In the genomic region with DNA sequence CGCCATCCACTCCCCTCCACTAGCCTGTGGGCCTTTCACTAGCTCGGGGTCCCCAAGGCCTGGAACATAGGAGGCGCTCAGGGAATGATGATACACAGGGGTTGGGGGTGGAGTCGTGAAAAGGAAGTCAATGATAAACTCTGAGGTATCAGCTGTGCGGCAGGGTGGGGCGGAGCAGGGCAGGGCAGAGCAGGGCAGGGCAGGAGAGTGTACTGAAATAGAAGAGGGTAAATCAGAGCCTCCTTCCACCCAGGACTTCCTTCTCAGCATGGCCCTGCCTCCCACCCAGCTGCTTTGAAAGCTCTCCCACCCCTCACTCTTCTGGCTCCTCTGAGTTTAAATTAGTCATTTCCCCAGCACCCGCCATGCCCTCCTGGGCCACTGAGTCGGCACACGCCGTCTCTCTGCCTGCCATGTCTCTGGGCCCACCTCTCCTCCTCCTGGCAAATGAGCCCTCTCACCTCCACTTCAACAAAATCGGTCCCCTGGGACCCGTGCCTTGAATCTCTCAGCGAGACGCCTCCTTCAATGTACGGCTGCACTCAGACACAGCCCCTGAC, we compare ENCODE assay signal across 8 cellular contexts. TPM values are rescaled to one million over a fixed set of nuclear protein-coding genes. Genes with fewer than 3 reads are reported as not detected.
A peak's percentile ranks its signal among the peaks of the same experiment; 100 is the strongest.
DNase-seq lines count a peak whose midpoint lies in the region; ATAC-seq and TF ChIP-seq lines count a peak whose summit lies in the region.

No MANE protein-coding gene starts in this region.

- no peaks in the 10 kb centered on the region for H3K27me3 Mint-ChIP-seq in CD4-positive, alpha-beta T cell

- peak overlapping the region in 1 of 2 experiments; percentile 23; a peak in 1 of 4 replicates for H3K4me3 ChIP-seq in HCT116 (replicated peaks in 1 of 2; ENCODE audit: low read depth in 1 of 2, low read length in 2 of 2)
- no peak overlapping the region for H3K4me3 ChIP-seq in adipocyte (ENCODE audit: low read length)
- peak overlapping the region; percentile 5 for H3K4me3 ChIP-seq in mononuclear cell (ENCODE audit: low read length)
- H3K4me3 ChIP-seq in thoracic aorta, result peak overlapping the region; percentile 20

- peak overlapping the region; percentile 74 for H3K27ac ChIP-seq in CD4-positive, alpha-beta T cell (ENCODE audit: low read depth, low read length)
- peak overlapping the region; percentile 67 for H3K27ac ChIP-seq in HCT116 (ENCODE audit: low read depth, low read length)
- peak overlapping the region; percentile 72 for H3K27ac ChIP-seq in RWPE1
- peak overlapping the region; percentile 67 to 69 for H3K27ac ChIP-seq in thoracic aorta

- no peak overlapping the region for H2AFZ ChIP-seq in HCT116 (ENCODE audit: low read depth, low read length, poor library complexity, severe bottlenecking)

- H3K9me2 ChIP-seq in HCT116 (ENCODE audit: insufficient read depth), result no peaks in the 10 kb centered on the region

- CTCF ChIA-PET in CD4-positive, alpha-beta T cell (lab: Charles Lee), result interaction anchor here (0.6 to 2.2 kb wide), 7 partner anchors 9 to 185 kb away, joined by 3 to 7 read pairs (median 4); no protein-coding TSS in a partner anchor
- CTCF ChIA-PET in HCT116 (lab: Charles Lee), result no interaction called here
- CTCF ChIA-PET in RWPE1 (lab: Yijun Ruan, JAX), result interaction anchor here (0.6 kb wide), 1 partner anchor 185 kb away, joined by 4 read pairs; no protein-coding TSS in a partner anchor

- H3K4me2 ChIP-seq in HCT116 (ENCODE audit: low read length), result peak overlapping the region; percentile 66

- TF ChIP-seq POLR2A in HCT116 (IDR thresholded peaks at IDR 0.05; ENCODE audit: borderline replicate concordance, extremely low read depth, insufficient read depth, insufficient read length), result no peak

- peaks cover 93% of the 10 kb centered on the region for H3K4me1 Mint-ChIP-seq in CD4-positive, alpha-beta T cell (ENCODE audit: low read depth)

- H3K9ac ChIP-seq in HCT116 (ENCODE audit: low read length), result peak overlapping the region; percentile 38; the same call in 1 of the 2 replicates
- H3K9ac ChIP-seq in adipocyte (ENCODE audit: low read length), result peak overlapping the region; percentile 1

- peaks cover 15% of the 10 kb centered on the region; the same call in 1 of the 2 replicates for H4K20me1 ChIP-seq in HCT116 (ENCODE audit: insufficient read depth)

- H3K79me2 ChIP-seq in HCT116 (ENCODE audit: insufficient read depth, low read length), result peaks cover 92% of the 10 kb centered on the region

- no peaks in the 10 kb centered on the region for H3K9me3 Mint-ChIP-seq in CD4-positive, alpha-beta T cell

- intact Hi-C loops in CD4-positive, alpha-beta T cell (cut with DNase I, micrococcal nuclease), result loop anchor here in 1 of 2 experiments (2.0 to 5.0 kb wide), 2 partner anchors 14 to 76 kb away; no protein-coding TSS in a partner anchor
- intact Hi-C loops in HCT116 (cut with micrococcal nuclease), result no loop called here

- no peak for TF ChIP-seq CTCF in CD4-positive, alpha-beta T cell (IDR thresholded peaks at IDR 0.05)
- no peak for TF ChIP-seq CTCF in HCT116 (IDR thresholded peaks at IDR 0.05 in 2 of 3, conservative IDR thresholded peaks at IDR 0.05 in 1 of 3; ENCODE audit: borderline replicate concordance in 1 of 3, insufficient read depth in 1 of 3, low read depth in 2 of 3, low read length in 2 of 3)
- TF ChIP-seq CTCF in RWPE1 (conservative IDR thresholded peaks at IDR 0.05; ENCODE audit: low read depth), result no peak
- TF ChIP-seq CTCF in thoracic aorta (IDR thresholded peaks at IDR 0.05), result no peak

- peak; percentile 48 to 75 (median 70) for DNase-seq in CD4-positive, alpha-beta T cell
- DNase-seq in HCT116 (ENCODE audit: low read depth, low spot score) (no peak), RWPE1 (ENCODE audit: low spot score) (peak; percentile 65), adipocyte (ENCODE audit: low read depth) (no peak), thoracic aorta (ENCODE audit: low spot score) (no peak), putamen (ENCODE audit: low spot score) (no peak), NCI-H526 treated with DMSO at 0.1 percent for 48 hours (lab: John Stamatoyannopoulos, UW) (no peak)

- no TSS peak for BruUV-seq in HCT116 (replicated peaks; lab: Mats Ljungman, UMichigan)

- H3K36me3 Mint-ChIP-seq in CD4-positive, alpha-beta T cell (ENCODE audit: low read depth), result peaks cover 63% of the 10 kb centered on the region

- no peaks in the 10 kb centered on the region for H3K9me3 ChIP-seq in CD4-positive, alpha-beta T cell (ENCODE audit: control insufficient read depth, low read length)
- no peaks in the 10 kb centered on the region for H3K9me3 ChIP-seq in HCT116 (ENCODE audit: control insufficient read depth in 1 of 2, insufficient read depth in 1 of 2, low read depth in 1 of 2, low read length in 2 of 2)
- H3K9me3 ChIP-seq in adipocyte (ENCODE audit: control insufficient read depth, low read length), result no peaks in the 10 kb centered on the region
- no peaks in the 10 kb centered on the region for H3K9me3 ChIP-seq in mononuclear cell (ENCODE audit: low read depth, low read length)
- H3K9me3 ChIP-seq in thoracic aorta, result no peaks in the 10 kb centered on the region

- ATAC-seq in CD4-positive, alpha-beta T cell (ENCODE audit: poor library complexity), result peak; percentile 87
- peak; percentile 73 for ATAC-seq in HCT116
- no peak for ATAC-seq in thoracic aorta (ENCODE audit: insufficient number of reproducible peaks, low FRiP score, low read depth)

- no peaks in the 10 kb centered on the region for H3K27me3 ChIP-seq in CD4-positive, alpha-beta T cell (ENCODE audit: control insufficient read depth, insufficient read depth, low read length)
- H3K27me3 ChIP-seq in HCT116 (ENCODE audit: insufficient read depth, low read length) (no peaks in the 10 kb centered on the region), adipocyte (replicated peaks; ENCODE audit: control insufficient read depth, insufficient read depth, low read length) (no peaks in the 10 kb centered on the region), mononuclear cell (ENCODE audit: insufficient read depth, low read length) (no peaks in the 10 kb centered on the region), thoracic aorta (replicated peaks; ENCODE audit: insufficient read depth) (no peaks in the 10 kb centered on the region)

- TF ChIP-seq RAD21 in HCT116 (IDR thresholded peaks at IDR 0.05; ENCODE audit: low read depth), result peak; percentile 37; the same call in 1 of the 2 replicates

- peak overlapping the region; percentile 86 for H3K27ac Mint-ChIP-seq in CD4-positive, alpha-beta T cell

- H3K36me3 ChIP-seq in HCT116 (ENCODE audit: control insufficient read depth in 1 of 2, insufficient read depth in 2 of 2, low read length in 2 of 2) (no peaks in the 10 kb centered on the region; a peak in 2 of 4 replicates), adipocyte (ENCODE audit: control insufficient read depth, insufficient read depth, low read length, severe bottlenecking) (peaks cover 22% of the 10 kb centered on the region), thoracic aorta (peaks cover 4% of the 10 kb centered on the region)

- peaks cover 22 to 32% of the 10 kb centered on the region in 2 experiments for H3K4me1 ChIP-seq in HCT116 (ENCODE audit: control insufficient read depth in 1 of 2, insufficient read depth in 2 of 2, low read length in 2 of 2)
- H3K4me1 ChIP-seq in adipocyte (ENCODE audit: control insufficient read depth, insufficient read depth, low read length), result peaks cover 46% of the 10 kb centered on the region
- peaks cover 96% of the 10 kb centered on the region for H3K4me1 ChIP-seq in mononuclear cell (ENCODE audit: insufficient read depth, low read length)
- peaks cover 43 to 69% of the 10 kb centered on the region in 2 donors for H3K4me1 ChIP-seq in thoracic aorta (ENCODE audit: control insufficient read depth in 1 of 2, low read depth in 2 of 2)

- POLR2A ChIA-PET in CD4-positive, alpha-beta T cell (lab: Charles Lee), result interaction anchor here (0.7 to 15.6 kb wide), 7 partner anchors 9 to 128 kb away, joined by 3 to 442 read pairs (median 6); a partner anchor contains a TSS
- POLR2A ChIA-PET in HCT116 (lab: Charles Lee) (interaction anchor here (1.2 kb wide), 1 partner anchor 17 kb away, joined by 4 read pairs; a partner anchor contains a TSS), RWPE1 (lab: Yijun Ruan, JAX; ENCODE audit: low non-redundant PET) (no interaction called here)

- RAD21 ChIA-PET in HCT116 (lab: Charles Lee; ENCODE audit: low non-redundant PET in 1 of 2, low total read pairs in 2 of 2, uncharacterized antibody in 2 of 2, unreplicated experiment in 2 of 2), result no interaction called here

- H3K4me3 Mint-ChIP-seq in CD4-positive, alpha-beta T cell, result peak overlapping the region; percentile 42

TF ChIP-seq in HCT116, 20 proteins besides CTCF, POLR2A, EP300 and RAD21:
- TF ChIP-seq FOSL1 (IDR thresholded peaks at IDR 0.05; ENCODE audit: low read depth) (no peak), ZFX (IDR thresholded peaks at IDR 0.05) (no peak), JUND (IDR thresholded peaks at IDR 0.05) (no peak), POLR2AphosphoS5 (IDR thresholded peaks at IDR 0.05; ENCODE audit: low read depth, low read length) (peak; percentile 21; the same call in 1 of the 2 replicates)
- TF ChIP-seq, protein P1, sequence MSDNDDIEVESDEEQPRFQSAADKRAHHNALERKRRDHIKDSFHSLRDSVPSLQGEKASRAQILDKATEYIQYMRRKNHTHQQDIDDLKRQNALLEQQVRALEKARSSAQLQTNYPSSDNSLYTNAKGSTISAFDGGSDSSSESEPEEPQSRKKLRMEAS (IDR thresholded peaks at IDR 0.05), result no peak

RNA-seq across cellular contexts. Expression of a gene that starts 16.9 kb away (rescaled TPM):
- total RNA-seq in CD4-positive, alpha-beta T cell, result 100 to 1,000 TPM; 168 to 173 TPM
- total RNA-seq in HCT116 (2021; ENCODE audit: unreplicated experiment), result 203 TPM
- polyA plus RNA-seq in HCT116 (2012), result 163 and 180 TPM in 2 replicates
- 128 TPM for total RNA-seq in mononuclear cell
- 100 to 1,000 TPM; 119 to 174 TPM for total RNA-seq in thoracic aorta

Comparison
In these comparisons a context has a peak if more than half of its experiments do, and no peak if none do; other contexts are left out.
1. DNase-seq: peak in CD4-positive, alpha-beta T cell (10 of 10) and RWPE1 (single experiment); none in HCT116 (single experiment), adipocyte (single experiment), thoracic aorta (single experiment), putamen (single experiment) and NCI-H526 treated with DMSO at 0.1 percent for 48 hours (single experiment).
2. Peak in every context shown above with its lines, with median percentiles within 50 percentile points of each other: H3K27ac ChIP-seq.